13 cellular contexts compared by ENCODE assay signal in genomic region chr11:118258410-118258809, GRCh38. TPM values are rescaled to one million over a fixed set of nuclear protein-coding genes. Genes with fewer than 3 reads are reported as not detected.
A peak's percentile ranks its signal among the peaks of the same experiment; 100 is the strongest.
DNase-seq lines count a peak whose midpoint lies in the region; ATAC-seq and TF ChIP-seq lines count a peak whose summit lies in the region.
"Had no signal": no experiment of that assay in that cellular context is flagged by ENCODE, and none has a peak within 500 bp of the region (broad histone marks: within the 10 kb centered on the region; RNA-seq: fewer than 3 reads in every experiment).

No MANE protein-coding gene starts in this region.

- peak; percentile 32 to 34 for ATAC-seq in activated T-cell treated with anti-CD3 and anti-CD28 coated beads, Interleukin-2, amount 50 U/mL, for 72 hours (replicated peaks in 1 of 2)
- peak; percentile 48 for ATAC-seq in stimulated activated effector memory CD8-positive, alpha-beta T cell treated with anti-CD3 and anti-CD28 coated beads, Interleukin-12 subunit alpha, Interleukin-12 subunit beta, amount 100 ng/mL, for 72 hours
- no peak for ATAC-seq in GM21447 (IDR thresholded peaks at IDR 0.05; ENCODE audit: unreplicated experiment)
- ATAC-seq: effector memory CD8-positive, alpha-beta T cell had no signal

- H2AFZ ChIP-seq in MM.1S (ENCODE audit: low read length) = no peak overlapping the region

- H3K36me3 ChIP-seq in MM.1S (replicated peaks; ENCODE audit: insufficient read depth, low read length) = no peaks in the 10 kb centered on the region
- H3K36me3 ChIP-seq: SJSA1 had no signal

- H3K9ac ChIP-seq in MM.1S (ENCODE audit: low read length) = no peak overlapping the region

- peaks cover 61% of the 10 kb centered on the region for H3K4me1 Mint-ChIP-seq in activated T-cell treated with anti-CD3 and anti-CD28 coated beads, Interleukin-2, amount 50 U/mL, for 72 hours (ENCODE audit: low read depth)
- peaks cover 53% of the 10 kb centered on the region for H3K4me1 Mint-ChIP-seq in activated T-cell treated with anti-CD3 and anti-CD28 coated beads, Interleukin-2, amount 50 U/mL, for 24 hours (ENCODE audit: low read depth)
- no peaks in the 10 kb centered on the region for H3K4me1 Mint-ChIP-seq in chondrocyte (ENCODE audit: low read depth)
- H3K4me1 Mint-ChIP-seq in stimulated activated effector memory CD8-positive, alpha-beta T cell treated with anti-CD3 and anti-CD28 coated beads, Interleukin-12 subunit alpha, Interleukin-12 subunit beta, amount 100 ng/mL, for 72 hours = peaks cover 28% of the 10 kb centered on the region

- H3K9me2 ChIP-seq in MM.1S (replicated peaks; ENCODE audit: insufficient read depth, low read length) = no peaks in the 10 kb centered on the region

- peaks cover 3% of the 10 kb centered on the region; the same call in 1 of the 2 replicates for H3F3A ChIP-seq in MM.1S (ENCODE audit: insufficient read depth, low read length)

- no peaks in the 10 kb centered on the region for H3K27me3 ChIP-seq in MM.1S (replicated peaks; ENCODE audit: insufficient read depth, low read length)
- H3K27me3 ChIP-seq: SJSA1 had no signal

- no peaks in the 10 kb centered on the region for H4K20me1 ChIP-seq in MM.1S (ENCODE audit: insufficient read depth, low read length)

- peaks cover 0 to 2% of the 10 kb centered on the region in 2 donors for H3K9me3 Mint-ChIP-seq in activated T-cell treated with anti-CD3 and anti-CD28 coated beads, Interleukin-2, amount 50 U/mL, for 72 hours
- no peaks in the 10 kb centered on the region for H3K9me3 Mint-ChIP-seq in activated T-cell treated with anti-CD3 and anti-CD28 coated beads, Interleukin-2, amount 50 U/mL, for 24 hours
- no peaks in the 10 kb centered on the region for H3K9me3 Mint-ChIP-seq in chondrocyte (ENCODE audit: low read depth)
- H3K9me3 Mint-ChIP-seq in stimulated activated effector memory CD8-positive, alpha-beta T cell treated with anti-CD3 and anti-CD28 coated beads, Interleukin-12 subunit alpha, Interleukin-12 subunit beta, amount 100 ng/mL, for 72 hours = no peaks in the 10 kb centered on the region
- H3K9me3 Mint-ChIP-seq: effector memory CD8-positive, alpha-beta T cell had no signal

- H3K4me3 ChIP-seq in MM.1S (ENCODE audit: low read length) = no peak overlapping the region
- H3K4me3 ChIP-seq: SJSA1 had no signal

- no peak overlapping the region for H3K4me2 ChIP-seq in MM.1S (ENCODE audit: low read depth, low read length)

- H3K4me3 Mint-ChIP-seq in activated T-cell treated with anti-CD3 and anti-CD28 coated beads, Interleukin-2, amount 50 U/mL, for 72 hours = no peak overlapping the region
- H3K4me3 Mint-ChIP-seq in activated T-cell treated with anti-CD3 and anti-CD28 coated beads, Interleukin-2, amount 50 U/mL, for 24 hours = no peak overlapping the region
- H3K4me3 Mint-ChIP-seq in chondrocyte (ENCODE audit: unreplicated experiment) = no peak overlapping the region
- no peak overlapping the region for H3K4me3 Mint-ChIP-seq in stimulated activated effector memory CD8-positive, alpha-beta T cell treated with anti-CD3 and anti-CD28 coated beads, Interleukin-12 subunit alpha, Interleukin-12 subunit beta, amount 100 ng/mL, for 72 hours
- H3K4me3 Mint-ChIP-seq: activated naive CD8-positive, alpha-beta T cell; effector memory CD8-positive, alpha-beta T cell had no signal

- H3K27ac Mint-ChIP-seq in activated T-cell treated with anti-CD3 and anti-CD28 coated beads, Interleukin-2, amount 50 U/mL, for 72 hours = no peak overlapping the region
- no peak overlapping the region for H3K27ac Mint-ChIP-seq in activated T-cell treated with anti-CD3 and anti-CD28 coated beads, Interleukin-2, amount 50 U/mL, for 24 hours
- no peak overlapping the region for H3K27ac Mint-ChIP-seq in chondrocyte (ENCODE audit: unreplicated experiment)
- no peak overlapping the region for H3K27ac Mint-ChIP-seq in stimulated activated effector memory CD8-positive, alpha-beta T cell treated with anti-CD3 and anti-CD28 coated beads, Interleukin-12 subunit alpha, Interleukin-12 subunit beta, amount 100 ng/mL, for 72 hours
- H3K27ac Mint-ChIP-seq: activated naive CD8-positive, alpha-beta T cell; effector memory CD8-positive, alpha-beta T cell had no signal

- TF ChIP-seq CTCF in MM.1S (IDR thresholded peaks at IDR 0.05; ENCODE audit: low read length) (peak; percentile 53), chondrocyte (IDR thresholded peaks at IDR 0.05) (peak; percentile 39)

- peaks cover 11% of the 10 kb centered on the region for H3K4me1 ChIP-seq in MM.1S (ENCODE audit: low read length)
- H3K4me1 ChIP-seq: SJSA1 had no signal

- H3K27me3 Mint-ChIP-seq in activated T-cell treated with anti-CD3 and anti-CD28 coated beads, Interleukin-2, amount 50 U/mL, for 72 hours (ENCODE audit: low read depth) = no peaks in the 10 kb centered on the region
- H3K27me3 Mint-ChIP-seq in activated T-cell treated with anti-CD3 and anti-CD28 coated beads, Interleukin-2, amount 50 U/mL, for 24 hours = no peaks in the 10 kb centered on the region
- peaks cover 59% of the 10 kb centered on the region for H3K27me3 Mint-ChIP-seq in chondrocyte (ENCODE audit: low read depth)
- H3K27me3 Mint-ChIP-seq: activated naive CD8-positive, alpha-beta T cell had no signal

- no peaks in the 10 kb centered on the region for H3K79me2 ChIP-seq in MM.1S (ENCODE audit: low read length)

- no peak for DNase-seq in activated T-cell treated with anti-CD3 and anti-CD28 coated beads, Interleukin-2, amount 50 U/mL, for 72 hours
- no peak for DNase-seq in activated T-cell treated with anti-CD3 and anti-CD28 coated beads, Interleukin-2, amount 50 U/mL, for 24 hours
- DNase-seq in MM.1S (peak; percentile 53), chondrocyte (ENCODE audit: low spot score) (no peak), CD1c-positive myeloid dendritic cell (ENCODE audit: extremely low spot score) (no peak), GOT3 (lab: John Stamatoyannopoulos, UW) (no peak)
- no peak for DNase-seq in stimulated activated effector memory CD8-positive, alpha-beta T cell treated with anti-CD3 and anti-CD28 coated beads, Interleukin-12 subunit alpha, Interleukin-12 subunit beta, amount 100 ng/mL, for 72 hours (ENCODE audit: low spot score in 2 of 2)
- DNase-seq: C1 segment of cervical spinal cord; effector memory CD8-positive, alpha-beta T cell; small intestine had no signal

- H3K27ac ChIP-seq in MM.1S (ENCODE audit: low read length) = no peak overlapping the region
- H3K27ac ChIP-seq: SJSA1 had no signal

- no peaks in the 10 kb centered on the region for H3K9me3 ChIP-seq in MM.1S (replicated peaks; ENCODE audit: insufficient read depth, low read length)
- H3K9me3 ChIP-seq: SJSA1 had no signal

- peaks cover 6 to 39% of the 10 kb centered on the region in 2 donors for H3K36me3 Mint-ChIP-seq in activated T-cell treated with anti-CD3 and anti-CD28 coated beads, Interleukin-2, amount 50 U/mL, for 72 hours (ENCODE audit: insufficient read depth in 2 of 2)
- peaks cover 64% of the 10 kb centered on the region for H3K36me3 Mint-ChIP-seq in activated T-cell treated with anti-CD3 and anti-CD28 coated beads, Interleukin-2, amount 50 U/mL, for 24 hours (ENCODE audit: low read depth)
- no peaks in the 10 kb centered on the region for H3K36me3 Mint-ChIP-seq in chondrocyte (ENCODE audit: low read depth)
- no peaks in the 10 kb centered on the region for H3K36me3 Mint-ChIP-seq in stimulated activated effector memory CD8-positive, alpha-beta T cell treated with anti-CD3 and anti-CD28 coated beads, Interleukin-12 subunit alpha, Interleukin-12 subunit beta, amount 100 ng/mL, for 72 hours

RNA-seq across cellular contexts. Expression of gene MPZL2, which starts 5.7 kb away (rescaled TPM):
- total RNA-seq in activated T-cell treated with anti-CD3 and anti-CD28 coated beads, Interleukin-2, amount 50 U/mL, for 72 hours = 10 to 100 TPM; 10.1 to 12.9 TPM
- not detected in 3 replicates for total RNA-seq in chondrocyte
- total RNA-seq: SJSA1 had no signal

RNA-seq across cellular contexts. Expression of gene MPZL3, which starts 6.2 kb away (rescaled TPM):
- total RNA-seq in activated T-cell treated with anti-CD3 and anti-CD28 coated beads, Interleukin-2, amount 50 U/mL, for 72 hours = 10 to 100 TPM; 71.3 to 76.3 TPM
- total RNA-seq in chondrocyte = 1.1 to 1.7 TPM (median 1.6 TPM) in 3 replicates
- total RNA-seq: SJSA1 had no signal

RNA-seq across cellular contexts. Expression of gene JAML, which starts 33.6 kb away (rescaled TPM):
- 100 to 1,000 TPM; 272 to 369 TPM for total RNA-seq in activated T-cell treated with anti-CD3 and anti-CD28 coated beads, Interleukin-2, amount 50 U/mL, for 72 hours
- total RNA-seq in chondrocyte = not detected in 3 replicates
- total RNA-seq: SJSA1 had no signal

RNA-seq across cellular contexts. Expression of gene CD3E, which starts 46.1 kb away (rescaled TPM):
- total RNA-seq in activated T-cell treated with anti-CD3 and anti-CD28 coated beads, Interleukin-2, amount 50 U/mL, for 72 hours = 100 to 1,000 TPM; 404 to 419 TPM
- total RNA-seq in chondrocyte = not detected in 3 replicates
- total RNA-seq: SJSA1 had no signal

Comparison
In these comparisons a context has a peak if more than half of its experiments do, and no peak if none do; other contexts are left out.
1. RNA of gene MPZL2, which starts 5.7 kb away (total RNA-seq): 10.1 to 12.9 TPM in activated T-cell treated with anti-CD3 and anti-CD28 coated beads, Interleukin-2, amount 50 U/mL, for 72 hours; not detected in chondrocyte; every median in the first group is over 10 times any median in the second.
2. RNA of gene MPZL3, which starts 6.2 kb away (total RNA-seq): 71.3 to 76.3 TPM in activated T-cell treated with anti-CD3 and anti-CD28 coated beads, Interleukin-2, amount 50 U/mL, for 72 hours; 1.1 to 1.7 TPM in chondrocyte; every median in the first group is over 10 times any median in the second.
3. RNA of gene JAML, which starts 33.6 kb away (total RNA-seq): 272 to 369 TPM in activated T-cell treated with anti-CD3 and anti-CD28 coated beads, Interleukin-2, amount 50 U/mL, for 72 hours; not detected in chondrocyte; every median in the first group is over 100 times any median in the second.